ENCODE assay signal across 8 cellular contexts in the genomic region with DNA sequence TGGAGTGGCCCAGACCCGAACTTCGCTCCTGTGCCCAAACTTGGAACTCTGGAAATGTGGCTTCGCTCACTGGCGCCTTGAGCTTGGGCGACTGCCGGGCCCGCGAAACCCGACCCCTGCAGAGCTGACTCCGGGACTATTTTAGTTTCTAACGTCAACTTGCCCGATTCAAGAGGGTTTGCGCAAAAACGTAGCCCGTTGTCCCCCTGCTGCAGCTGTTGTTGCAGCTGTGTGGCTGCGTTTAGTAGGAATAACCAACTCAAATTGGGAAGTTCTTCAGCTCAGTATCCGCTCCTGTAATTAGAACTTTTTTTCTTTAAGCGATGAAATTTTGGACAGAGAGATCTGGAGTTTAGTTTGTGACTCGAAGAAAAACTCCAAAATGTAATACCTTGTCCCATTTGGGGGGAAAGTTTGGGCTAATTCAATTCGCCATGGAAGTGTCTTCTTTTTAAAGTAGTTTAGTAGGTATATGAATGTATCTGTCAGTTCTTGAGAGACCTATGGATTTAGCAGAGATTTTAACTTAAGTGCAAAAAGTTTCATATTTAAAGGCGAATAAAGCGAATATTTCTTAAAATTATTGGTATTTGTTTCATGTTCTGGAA. TPM values are rescaled to one million over a fixed set of nuclear protein-coding genes. Genes with fewer than 3 reads are reported as not detected.
DNase-seq lines count a peak whose midpoint lies in the region; ATAC-seq and TF ChIP-seq lines count a peak whose summit lies in the region.

No MANE protein-coding gene starts in this region.

- no peaks in the 10 kb centered on the region for H3K9me3 ChIP-seq in OCI-LY7 (ENCODE audit: low read length)
- H3K9me3 ChIP-seq in mucosa of rectum (ENCODE audit: control insufficient read depth in 2 of 2, low read length in 2 of 2): no peaks in the 10 kb centered on the region

- H3K4me3 Mint-ChIP-seq in activated CD4-positive, alpha-beta T cell treated with anti-CD3 and anti-CD28 coated beads, Interleukin-2, amount 10 ng/mL, durations not matched to agents 7 days and 5 days: peak overlapping the region; percentile 88

- H3K27ac ChIP-seq in OCI-LY7 (ENCODE audit: low read depth, low read length, poor library complexity, severe bottlenecking) (peak overlapping the region; percentile 84), mucosa of rectum (ENCODE audit: low read depth in 2 of 2, low read length in 2 of 2) (peak overlapping the region; percentile 98 to 100)

- H3K27me3 Mint-ChIP-seq in activated CD4-positive, alpha-beta T cell treated with anti-CD3 and anti-CD28 coated beads, Interleukin-2, amount 10 ng/mL, durations not matched to agents 7 days and 5 days: no peaks in the 10 kb centered on the region

- intact Hi-C loops in OCI-LY7 (cut with micrococcal nuclease; ENCODE audit: unreplicated experiment): loop anchor here (5.0 kb wide), 2 partner anchors 331 to 676 kb away; a partner anchor contains a TSS

- H3K4me3 ChIP-seq in OCI-LY7 (ENCODE audit: low read depth, low read length, poor library complexity, severe bottlenecking) (peak overlapping the region; percentile 81), mucosa of rectum (ENCODE audit: low read length in 2 of 2) (peak overlapping the region; percentile 93 to 99)

- peaks cover 42% of the 10 kb centered on the region for H3K4me1 Mint-ChIP-seq in activated CD4-positive, alpha-beta T cell treated with anti-CD3 and anti-CD28 coated beads, Interleukin-2, amount 10 ng/mL, durations not matched to agents 7 days and 5 days

- no peak for ATAC-seq in HG02588 (IDR thresholded peaks at IDR 0.05; ENCODE audit: unreplicated experiment)

- H3K9me2 ChIP-seq in OCI-LY7 (ENCODE audit: insufficient read depth, low read length): no peaks in the 10 kb centered on the region

- H3K79me2 ChIP-seq in OCI-LY7 (ENCODE audit: insufficient read depth, low read depth, low read length): peaks cover 77% of the 10 kb centered on the region

- no peak for DNase-seq in activated CD4-positive, alpha-beta T cell treated with anti-CD3 and anti-CD28 coated beads, Interleukin-2, amount 10 ng/mL, durations not matched to agents 7 days and 5 days
- no peak for DNase-seq in activated CD4-positive, alpha-beta T cell treated with anti-CD3 and anti-CD28 coated beads, Interleukin-2, amount 50 U/mL, for 48 hours
- DNase-seq in OCI-LY7 (ENCODE audit: low spot score) (peak; percentile 75), dermis blood vessel endothelial cell (peak; percentile 53), SW480 (ENCODE audit: low spot score) (no peak)
- DNase-seq in NK-92 treated with Interleukin-12 subunit alpha and Interleukin-12 subunit beta, amount 100 ng/mL, for 24 hours (lab: John Stamatoyannopoulos, UW): no peak

- peak overlapping the region; percentile 72 for H3K4me2 ChIP-seq in OCI-LY7 (ENCODE audit: low read length)

- no peak for TF ChIP-seq CTCF in OCI-LY7 (conservative IDR thresholded peaks at IDR 0.05; ENCODE audit: low read length)

- H2AFZ ChIP-seq in OCI-LY7 (ENCODE audit: low read length): no peak overlapping the region

- H3K27me3 ChIP-seq in mucosa of rectum (ENCODE audit: control insufficient read depth in 2 of 2, insufficient read depth in 2 of 2, low read length in 2 of 2): no peaks in the 10 kb centered on the region

- H4K20me1 ChIP-seq in OCI-LY7 (ENCODE audit: insufficient read depth, low read length): peaks cover 21% of the 10 kb centered on the region

- peak overlapping the region; percentile 99 for H3K27ac Mint-ChIP-seq in activated CD4-positive, alpha-beta T cell treated with anti-CD3 and anti-CD28 coated beads, Interleukin-2, amount 10 ng/mL, durations not matched to agents 7 days and 5 days

- peak overlapping the region; percentile 99 to 100 for H3K9ac ChIP-seq in mucosa of rectum (ENCODE audit: low read depth in 1 of 2, low read length in 2 of 2)

- H3K36me3 ChIP-seq in OCI-LY7 (ENCODE audit: insufficient read depth, low read length): peaks cover 42% of the 10 kb centered on the region
- H3K36me3 ChIP-seq in mucosa of rectum (ENCODE audit: control insufficient read depth in 2 of 2, insufficient read depth in 2 of 2, low read length in 2 of 2): peaks cover 5 to 6% of the 10 kb centered on the region in 2 donors

- CTCF ChIA-PET in activated CD4-positive, alpha-beta T cell treated with anti-CD3 and anti-CD28 coated beads, Interleukin-2, amount 10 ng/mL, durations not matched to agents 7 days and 5 days (lab: Charles Lee): interaction anchor here (0.6 to 1.6 kb wide), 10 partner anchors 11 to 281 kb away, joined by 3 to 4 read pairs (median 3); a partner anchor contains a TSS
- CTCF ChIA-PET in OCI-LY7 (lab: Charles Lee; ENCODE audit: unreplicated experiment): no interaction called here

- no TSS peak for BruUV-seq in OCI-LY7 (replicated peaks; lab: Mats Ljungman, UMichigan)

- POLR2A ChIA-PET in activated CD4-positive, alpha-beta T cell treated with anti-CD3 and anti-CD28 coated beads, Interleukin-2, amount 10 ng/mL, durations not matched to agents 7 days and 5 days (lab: Charles Lee): interaction anchor here (0.6 to 2.1 kb wide), 5 partner anchors 13 to 411 kb away, joined by 3 to 6 read pairs (median 4); a partner anchor contains a TSS
- POLR2A ChIA-PET in OCI-LY7 (lab: Charles Lee): interaction anchor here (0.6 to 4.0 kb wide), 12 partner anchors 12 to 468 kb away, joined by 3 to 50 read pairs (median 4); no protein-coding TSS in a partner anchor

- peaks cover 61% of the 10 kb centered on the region for H3K4me1 ChIP-seq in OCI-LY7 (ENCODE audit: insufficient read depth, low read length, poor library complexity, severe bottlenecking)
- peaks cover 14 to 26% of the 10 kb centered on the region in 2 donors for H3K4me1 ChIP-seq in mucosa of rectum (ENCODE audit: control insufficient read depth in 2 of 2, insufficient read depth in 2 of 2, low read length in 2 of 2)

- H3K36me3 Mint-ChIP-seq in activated CD4-positive, alpha-beta T cell treated with anti-CD3 and anti-CD28 coated beads, Interleukin-2, amount 10 ng/mL, durations not matched to agents 7 days and 5 days (ENCODE audit: low read depth): peaks cover 48% of the 10 kb centered on the region

- H3K9me3 Mint-ChIP-seq in activated CD4-positive, alpha-beta T cell treated with anti-CD3 and anti-CD28 coated beads, Interleukin-2, amount 10 ng/mL, durations not matched to agents 7 days and 5 days: no peaks in the 10 kb centered on the region

RNA-seq across cellular contexts. Expression of a gene that starts 0.6 kb away (rescaled TPM):
- total RNA-seq in activated CD4-positive, alpha-beta T cell treated with anti-CD3 and anti-CD28 coated beads, Interleukin-2, amount 10 ng/mL, durations not matched to agents 7 days and 5 days: 1,000 to 10,000 TPM in 1 of 2 experiments, 100 to 1,000 TPM in 1; 944 to 1,045 TPM
- total RNA-seq in OCI-LY7 (2014; rRNA removed; shearing (Covaris generic)): 377 and 423 TPM in 2 replicates
- total RNA-seq in OCI-LY7 (2022): 301 TPM in 2 replicates
- total RNA-seq in dermis blood vessel endothelial cell: 781 and 1,396 TPM in 2 replicates

RNA-seq across cellular contexts. Expression of a gene that starts 13.8 kb away (rescaled TPM):
- 100 to 1,000 TPM; 351 to 395 TPM for total RNA-seq in activated CD4-positive, alpha-beta T cell treated with anti-CD3 and anti-CD28 coated beads, Interleukin-2, amount 10 ng/mL, durations not matched to agents 7 days and 5 days
- 240 and 260 TPM in 2 replicates for total RNA-seq in OCI-LY7 (2014; rRNA removed; shearing (Covaris generic))
- total RNA-seq in OCI-LY7 (2022) (222 and 230 TPM in 2 replicates), dermis blood vessel endothelial cell (607 and 828 TPM in 2 replicates)

RNA-seq across cellular contexts. Expression of a gene that starts 28.4 kb away (rescaled TPM):
- total RNA-seq in activated CD4-positive, alpha-beta T cell treated with anti-CD3 and anti-CD28 coated beads, Interleukin-2, amount 10 ng/mL, durations not matched to agents 7 days and 5 days: 1 to 10 TPM in 1 of 2 experiments, under 1 TPM in 1; 0.71 to 2.1 TPM
- total RNA-seq in OCI-LY7 (2014; rRNA removed; shearing (Covaris generic)): 3.8 and 5.7 TPM in 2 replicates
- total RNA-seq in OCI-LY7 (2022) (2.3 and 2.4 TPM in 2 replicates), dermis blood vessel endothelial cell (2.2 and 2.7 TPM in 2 replicates)

Comparison
In these comparisons a context has a peak if more than half of its experiments do, and no peak if none do; other contexts are left out.
1. DNase-seq: peak in OCI-LY7 (single experiment) and dermis blood vessel endothelial cell (single experiment); none in activated CD4-positive, alpha-beta T cell treated with anti-CD3 and anti-CD28 coated beads, Interleukin-2, amount 10 ng/mL, durations not matched to agents 7 days and 5 days (single experiment), activated CD4-positive, alpha-beta T cell treated with anti-CD3 and anti-CD28 coated beads, Interleukin-2, amount 50 U/mL, for 48 hours (0 of 2), SW480 (single experiment) and NK-92 treated with Interleukin-12 subunit alpha and Interleukin-12 subunit beta, amount 100 ng/mL, for 24 hours (single experiment).